8 cellular contexts compared by ENCODE assay signal in the genomic region with DNA sequence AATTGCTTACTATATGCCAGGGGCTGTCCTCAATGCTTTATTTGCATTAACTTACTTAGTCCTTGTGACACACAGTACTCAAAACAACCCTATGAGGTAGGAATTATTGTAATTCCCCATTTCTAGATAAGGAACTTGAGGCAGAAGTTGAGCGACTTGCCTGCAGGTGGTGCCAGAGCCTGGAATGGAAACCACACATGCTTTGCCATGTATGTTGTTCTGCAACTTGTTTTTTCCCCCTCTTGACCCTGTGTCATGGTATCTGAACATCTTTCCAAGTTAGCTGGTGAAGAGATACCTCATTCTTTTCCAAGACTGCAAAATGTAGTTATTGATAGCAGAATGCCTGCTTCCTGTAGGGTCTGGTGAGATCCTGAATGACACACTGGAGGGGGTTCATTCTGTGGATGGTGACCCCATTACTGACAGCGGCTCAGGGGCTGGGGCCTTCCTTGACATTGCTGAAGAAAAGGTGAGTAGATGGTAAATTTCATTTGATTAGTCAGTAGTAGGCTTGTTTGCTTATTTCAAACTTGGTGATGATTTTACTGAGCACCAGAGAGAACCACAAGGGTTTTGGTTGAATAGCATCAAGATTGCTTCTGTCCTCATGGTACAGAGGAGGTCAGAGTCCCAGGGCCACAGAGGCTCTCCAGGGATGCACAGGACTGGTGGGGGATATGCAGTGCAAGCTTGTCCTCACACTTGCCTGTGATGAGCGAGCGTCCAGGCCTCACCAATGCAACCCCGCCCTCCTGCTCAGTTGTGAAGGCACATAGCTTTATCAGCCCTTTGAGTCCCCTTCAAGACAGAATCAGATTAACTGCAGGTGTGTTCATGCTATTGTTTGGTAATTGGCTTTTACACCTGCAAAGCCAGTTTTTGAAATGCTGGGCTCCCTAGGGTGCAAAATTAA. TPM values are rescaled to one million over a fixed set of nuclear protein-coding genes. Genes with fewer than 3 reads are reported as not detected.
DNase-seq lines count a peak whose midpoint lies in the region; ATAC-seq and TF ChIP-seq lines count a peak whose summit lies in the region.

No MANE protein-coding gene starts in this region.

- DNase-seq in GM06990 (ENCODE audit: extremely low read depth, insufficient read length) (no peak), NOMO-1 treated with dmso at 0.1 percent for 144 hours (lab: John Stamatoyannopoulos, UW; ENCODE audit: unreplicated experiment) (peak; percentile 43), activated T-cell treated with anti-CD3 and anti-CD28 coated beads for 1 hour (ENCODE audit: low read depth) (peak; percentile 53), fibroblast of gingiva (ENCODE audit: low read depth) (peak; percentile 70), osteocyte (ENCODE audit: extremely low spot score, unreplicated experiment) (peak; percentile 75), omental fat pad (ENCODE audit: low spot score) (no peak)

- peak; percentile 74 for TF ChIP-seq CTCF in GM06990 (IDR thresholded peaks at IDR 0.05; ENCODE audit: insufficient read depth, low read length, poor library complexity, severe bottlenecking)
- TF ChIP-seq CTCF in osteocyte (IDR thresholded peaks at IDR 0.05) = peak; percentile 87
- TF ChIP-seq CTCF in omental fat pad (IDR thresholded peaks at IDR 0.05) = no peak

- H3K9me3 Mint-ChIP-seq in osteocyte (ENCODE audit: unreplicated experiment) = no peaks in the 10 kb centered on the region

- peaks cover 24% of the 10 kb centered on the region for H3K4me1 Mint-ChIP-seq in osteocyte (ENCODE audit: unreplicated experiment)

- no peaks in the 10 kb centered on the region for H3K36me3 ChIP-seq in GM06990 (ENCODE audit: control insufficient read depth, insufficient read depth, low read length)

- H3K27me3 Mint-ChIP-seq in osteocyte (ENCODE audit: unreplicated experiment) = peaks cover 28% of the 10 kb centered on the region

- no peak overlapping the region for H3K27ac Mint-ChIP-seq in osteocyte (ENCODE audit: unreplicated experiment)

- no peaks in the 10 kb centered on the region for H3K36me3 Mint-ChIP-seq in osteocyte (ENCODE audit: unreplicated experiment)

- H3K4me3 ChIP-seq in GM06990 (replicated peaks; ENCODE audit: low read depth, low read length) = no peak overlapping the region

- no peak for TF ChIP-seq POLR2A in GM18505 (IDR thresholded peaks at IDR 0.05; ENCODE audit: borderline replicate concordance, extremely low read depth, insufficient read depth, insufficient read length)

- peak; percentile 51 for ATAC-seq in HG03354 (IDR thresholded peaks at IDR 0.05; ENCODE audit: poor library complexity, severe bottlenecking, unreplicated experiment)
- ATAC-seq in omental fat pad (ENCODE audit: low FRiP score) = no peak
- ATAC-seq in GM18505 (IDR thresholded peaks at IDR 0.05; ENCODE audit: unreplicated experiment) = no peak

- no peak overlapping the region for H3K4me3 Mint-ChIP-seq in osteocyte (ENCODE audit: unreplicated experiment)

- no peaks in the 10 kb centered on the region; the same call in 1 of the 2 replicates for H3K27me3 ChIP-seq in GM06990 (replicated peaks; ENCODE audit: control insufficient read depth, insufficient read depth, low read length)

RNA-seq across cellular contexts. Expression of gene COL15A1, which starts 57.0 kb away (rescaled TPM):
- 0.34 and 0.81 TPM in 2 replicates for total RNA-seq in osteocyte
- total RNA-seq in omental fat pad = 10 to 100 TPM; 20.7 to 98.5 (median 55.0) TPM

Comparison
In these comparisons a context has a peak if more than half of its experiments do, and no peak if none do; other contexts are left out.
1. DNase-seq: peak in NOMO-1 treated with dmso at 0.1 percent for 144 hours (single experiment), activated T-cell treated with anti-CD3 and anti-CD28 coated beads for 1 hour (single experiment), fibroblast of gingiva (single experiment) and osteocyte (single experiment); none in GM06990 (single experiment) and omental fat pad (single experiment).
2. CTCF ChIP-seq: peak in GM06990 (single experiment) and osteocyte (single experiment); none in omental fat pad (0 of 3).
3. RNA of gene COL15A1, which starts 57.0 kb away (total RNA-seq): 20.7 to 98.5 TPM in omental fat pad; 0.34 to 0.81 TPM in osteocyte; every median in the first group is over 10 times any median in the second.